Comparison of ENCODE assay signal across 20 cellular contexts in the genomic region with DNA sequence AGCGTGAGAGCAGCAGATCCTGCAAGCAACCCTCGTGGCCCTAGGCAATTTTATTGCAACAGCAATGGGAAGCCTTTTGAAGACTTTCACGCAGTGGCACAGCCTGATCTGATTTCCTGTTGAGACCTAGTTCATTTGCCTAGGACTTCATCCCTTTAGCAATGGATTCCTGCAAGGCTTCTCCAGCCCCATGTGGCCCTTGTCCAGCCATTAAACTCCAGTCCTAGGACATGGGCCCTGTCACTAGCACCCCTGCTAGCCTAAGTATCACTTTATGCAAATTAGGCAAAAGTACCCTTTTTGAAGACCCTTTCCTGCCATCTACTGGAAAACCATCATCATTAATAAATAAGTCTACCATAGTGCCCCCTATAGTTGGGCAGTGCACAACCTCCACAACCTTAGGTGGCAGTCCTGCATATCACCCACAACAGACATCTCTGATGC.
DNase-seq lines count a peak whose midpoint lies in the region; TF ChIP-seq lines count a peak whose summit lies in the region.
"Had no signal": no experiment of that assay in that cellular context is flagged by ENCODE, and none has a peak within 500 bp of the region (broad histone marks: within the 10 kb centered on the region; RNA-seq: fewer than 3 reads in every experiment).

No MANE protein-coding gene starts in this region.

- WGBS in endodermal cell (ENCODE audit: insufficient coverage in 1 of 2, insufficient read length in 1 of 2), 2 experiments: 79 to 94% methylated on average over 2 to 3 of the region's 3 CpGs

- H3K4me3 ChIP-seq in endodermal cell (ENCODE audit: low read length): no peak overlapping the region
- no peak overlapping the region for H3K4me3 ChIP-seq in HAP-1
- H3K4me3 ChIP-seq: BLaER1, left lung, thyroid gland had no signal

- H3K27ac ChIP-seq in endodermal cell (ENCODE audit: low read depth, low read length): no peak overlapping the region
- H3K27ac ChIP-seq: 22Rv1, BLaER1, left lung, thyroid gland had no signal

- peaks cover 52% of the 10 kb centered on the region for H3K36me3 Mint-ChIP-seq in endodermal cell (ENCODE audit: low read depth)
- H3K36me3 Mint-ChIP-seq: activated naive CD8-positive, alpha-beta T cell treated with anti-CD3 and anti-CD28 coated beads for 36 hours; stimulated activated effector memory CD8-positive, alpha-beta T cell treated with anti-CD3 and anti-CD28 coated beads, Interleukin-12 subunit alpha, Interleukin-12 subunit beta, amount 100 ng/mL, for 72 hours; T-cell had no signal

- H3K27me3 ChIP-seq in endodermal cell (ENCODE audit: control insufficient read depth, insufficient read depth, low read length, poor library complexity, severe bottlenecking): no peaks in the 10 kb centered on the region
- no peaks in the 10 kb centered on the region for H3K27me3 ChIP-seq in HAP-1 (ENCODE audit: low read depth)
- H3K27me3 ChIP-seq: BLaER1, left lung, thyroid gland had no signal

- H3K4me1 ChIP-seq in endodermal cell (ENCODE audit: control insufficient read depth, insufficient read depth, low read length): peaks cover 17% of the 10 kb centered on the region
- no peaks in the 10 kb centered on the region for H3K4me1 ChIP-seq in HAP-1
- H3K4me1 ChIP-seq: BLaER1, left lung, thyroid gland had no signal

- H3K4me1 Mint-ChIP-seq in endodermal cell: peaks cover 28% of the 10 kb centered on the region
- H3K4me1 Mint-ChIP-seq: activated naive CD8-positive, alpha-beta T cell treated with anti-CD3 and anti-CD28 coated beads for 36 hours; stimulated activated effector memory CD8-positive, alpha-beta T cell treated with anti-CD3 and anti-CD28 coated beads, Interleukin-12 subunit alpha, Interleukin-12 subunit beta, amount 100 ng/mL, for 72 hours; T-cell had no signal

- no peak overlapping the region for H3K4me3 Mint-ChIP-seq in endodermal cell
- H3K4me3 Mint-ChIP-seq: activated CD8-positive, alpha-beta T cell treated with anti-CD3 and anti-CD28 coated beads, Interleukin-2, amount 10 ng/mL, durations not matched to agents 7 days and 5 days; activated naive CD8-positive, alpha-beta T cell treated with anti-CD3 and anti-CD28 coated beads for 36 hours; stimulated activated effector memory CD8-positive, alpha-beta T cell treated with anti-CD3 and anti-CD28 coated beads, Interleukin-12 subunit alpha, Interleukin-12 subunit beta, amount 100 ng/mL, for 72 hours; T-cell had no signal

- no peak overlapping the region for H3K9ac ChIP-seq in endodermal cell (ENCODE audit: extremely low read depth, low read length, poor library complexity, severe bottlenecking)
- H3K9ac ChIP-seq: BLaER1 had no signal

- in situ Hi-C loops in HAP-1 (cut with MboI; ENCODE audit: low sequenced_read_pairs): no loop called here

- H3K27ac Mint-ChIP-seq in endodermal cell: no peak overlapping the region
- H3K27ac Mint-ChIP-seq: activated CD8-positive, alpha-beta T cell treated with anti-CD3 and anti-CD28 coated beads, Interleukin-2, amount 10 ng/mL, durations not matched to agents 7 days and 5 days; activated naive CD8-positive, alpha-beta T cell treated with anti-CD3 and anti-CD28 coated beads for 36 hours; stimulated activated effector memory CD8-positive, alpha-beta T cell treated with anti-CD3 and anti-CD28 coated beads, Interleukin-12 subunit alpha, Interleukin-12 subunit beta, amount 100 ng/mL, for 72 hours; T-cell had no signal

- peaks cover 45% of the 10 kb centered on the region for H3K9me3 ChIP-seq in endodermal cell (ENCODE audit: control insufficient read depth, low read length)
- no peaks in the 10 kb centered on the region; the same call in 1 of the 2 replicates for H3K9me3 ChIP-seq in HAP-1
- H3K9me3 ChIP-seq: thyroid gland had no signal

- H3K9me3 Mint-ChIP-seq in endodermal cell: peaks cover 37% of the 10 kb centered on the region
- H3K9me3 Mint-ChIP-seq: stimulated activated effector memory CD8-positive, alpha-beta T cell treated with anti-CD3 and anti-CD28 coated beads, Interleukin-12 subunit alpha, Interleukin-12 subunit beta, amount 100 ng/mL, for 72 hours had no signal

- TF ChIP-seq CTCF in endodermal cell (conservative IDR thresholded peaks at IDR 0.05): peak; percentile 76

- no peaks in the 10 kb centered on the region for H3K27me3 Mint-ChIP-seq in endodermal cell (ENCODE audit: insufficient read depth)
- H3K27me3 Mint-ChIP-seq: activated naive CD8-positive, alpha-beta T cell treated with anti-CD3 and anti-CD28 coated beads for 36 hours; T-cell had no signal

- H3K36me3 ChIP-seq in endodermal cell (ENCODE audit: control insufficient read depth, insufficient read depth, low read length) (peaks cover 64% of the 10 kb centered on the region), HAP-1 (replicated peaks) (no peaks in the 10 kb centered on the region)
- H3K36me3 ChIP-seq: BLaER1, left lung, thyroid gland had no signal

- DNase-seq in NCI-H524 (lab: John Stamatoyannopoulos, UW): peak; percentile 15 to 77
- DNase-seq in NCI-H524 treated with DMSO at 0.1 percent for 48 hours (lab: John Stamatoyannopoulos, UW): no peak
- DNase-seq in NCI-H774 (lab: John Stamatoyannopoulos, UW): peak; percentile 26
- peak; percentile 60 for DNase-seq in endodermal cell
- no peak for DNase-seq in HAP-1 (ENCODE audit: low spot score in 2 of 2)
- no peak for DNase-seq in germinal center (ENCODE audit: low spot score)
- no peak for DNase-seq in HuH-7 (ENCODE audit: low spot score)
- DNase-seq in kidney glomerular epithelial cell (lab: John Stamatoyannopoulos, UW): no peak
- DNase-seq: activated CD8-positive, alpha-beta T cell treated with anti-CD3 and anti-CD28 coated beads, Interleukin-2, amount 10 ng/mL, durations not matched to agents 7 days and 5 days; activated naive CD8-positive, alpha-beta T cell treated with anti-CD3 and anti-CD28 coated beads for 36 hours; effector CD4-positive, alpha-beta T cell; KG1; left lung; NCI-H1436; NCI-H510A treated with DMSO at 0.1 percent for 48 hours; T-cell; thyroid gland had no signal

Comparison
In these comparisons a context has a peak if more than half of its experiments do, and no peak if none do; other contexts are left out.
1. DNase-seq: peak in NCI-H524 (2 of 2), NCI-H774 (single experiment) and endodermal cell (single experiment); none in NCI-H524 treated with DMSO at 0.1 percent for 48 hours (single experiment), HAP-1 (0 of 2), germinal center (single experiment), HuH-7 (single experiment) and kidney glomerular epithelial cell (single experiment).